In the genomic region with DNA sequence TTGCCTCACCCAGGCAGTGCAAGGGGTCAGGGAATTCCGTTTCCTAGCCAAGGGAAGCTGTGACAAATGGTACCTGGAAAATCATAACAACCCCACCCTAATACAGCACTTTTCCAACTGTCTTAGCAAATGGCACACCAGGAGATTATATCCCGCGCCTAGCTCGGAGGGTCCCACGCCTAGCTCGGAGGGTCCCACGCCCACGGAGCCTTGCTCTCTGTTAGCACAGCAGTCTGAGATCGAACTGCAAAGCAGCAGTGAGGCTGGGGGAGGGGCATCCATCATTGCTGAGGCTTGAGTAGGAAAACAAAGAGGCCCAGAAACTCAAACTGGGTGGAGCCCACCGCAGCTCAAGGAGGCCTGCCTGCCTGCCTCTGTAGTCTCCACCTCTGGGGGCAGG, we compare ENCODE assay signal across 29 cellular contexts.
"Had no signal": no experiment of that assay in that cellular context is flagged by ENCODE, and none has a peak within 500 bp of the region (broad histone marks: within the 10 kb centered on the region; RNA-seq: fewer than 3 reads in every experiment).

No MANE protein-coding gene starts in this region.

- H3K4me1 ChIP-seq: colonic mucosa, esophagus muscularis mucosa, esophagus squamous epithelium, foreskin keratinocyte, gastrocnemius medialis, gastroesophageal sphincter, heart left ventricle, heart right ventricle had no signal

- H3K27ac ChIP-seq: colonic mucosa, coronary artery, dorsolateral prefrontal cortex, epithelial cell of prostate, esophagus muscularis mucosa, esophagus squamous epithelium, foreskin keratinocyte, gastrocnemius medialis, gastroesophageal sphincter, heart left ventricle, heart right ventricle, hepatocyte had no signal

- H3K9me3 ChIP-seq: colonic mucosa, gastrocnemius medialis had no signal

- H3K27me3 Mint-ChIP-seq: dendritic cell treated with granulocyte-macrophage colony-stimulating factor and Interleukin-4, amounts not matched to agents 40 ng/mL and 50 ng/mL, for 4 days; effector memory CD8-positive, alpha-beta T cell had no signal

- H3K27me3 ChIP-seq: colonic mucosa, dorsolateral prefrontal cortex, esophagus muscularis mucosa, esophagus squamous epithelium, foreskin keratinocyte, gastrocnemius medialis, gastroesophageal sphincter, heart left ventricle, heart right ventricle, hepatocyte had no signal

- H2AFZ ChIP-seq: hepatocyte had no signal

- H3K4me3 ChIP-seq: colonic mucosa, coronary artery, dorsolateral prefrontal cortex, esophagus muscularis mucosa, esophagus squamous epithelium, gastrocnemius medialis, gastroesophageal sphincter, heart left ventricle, heart right ventricle, hepatocyte had no signal

- H3K4me2 ChIP-seq: hepatocyte had no signal

- FAIRE-seq: colon, endometrium, endothelial cell of umbilical vein, frontal cortex had no signal

- H3K36me3 ChIP-seq: colonic mucosa, esophagus squamous epithelium, gastrocnemius medialis, gastroesophageal sphincter, heart left ventricle, heart right ventricle had no signal

- H3K79me2 ChIP-seq: hepatocyte had no signal

- H3K4me3 Mint-ChIP-seq: dendritic cell treated with granulocyte-macrophage colony-stimulating factor and Interleukin-4, amounts not matched to agents 40 ng/mL and 50 ng/mL, for 4 days; effector memory CD8-positive, alpha-beta T cell had no signal

- ATAC-seq: effector memory CD8-positive, alpha-beta T cell; esophagus mucosa; foreskin keratinocyte; gastrocnemius medialis; gastroesophageal sphincter; heart left ventricle; heart right ventricle had no signal

- DNase-seq: colonic mucosa; cortex of kidney; dermis blood vessel endothelial cell; dorsolateral prefrontal cortex; effector CD4-positive, alpha-beta T cell; effector CD8-positive, alpha-beta T cell; effector memory CD4-positive, alpha-beta T cell; effector memory CD8-positive, alpha-beta T cell; erythroblast; esophagus squamous epithelium; foreskin fibroblast; foreskin keratinocyte; foreskin melanocyte; gastrocnemius medialis; glutamatergic neuron; head of caudate nucleus; heart left ventricle; heart right ventricle had no signal

- H3K27ac Mint-ChIP-seq: dendritic cell treated with granulocyte-macrophage colony-stimulating factor and Interleukin-4, amounts not matched to agents 40 ng/mL and 50 ng/mL, for 4 days; effector memory CD8-positive, alpha-beta T cell had no signal
